ENCODE assay signal across 8 cellular contexts in genomic region chr16:56450275-56450889, GRCh38. TPM values are rescaled to one million over a fixed set of nuclear protein-coding genes. Genes with fewer than 3 reads are reported as not detected.
DNase-seq lines count a peak whose midpoint lies in the region; ATAC-seq, FAIRE-seq and TF ChIP-seq lines count a peak whose summit lies in the region.

No MANE protein-coding gene starts in this region.

- no peak for ATAC-seq in CD4-positive, alpha-beta T cell (ENCODE audit: poor library complexity)
- ATAC-seq in K562 (peak; percentile 50), lower lobe of right lung (no peak), HG02588 (IDR thresholded peaks at IDR 0.05; ENCODE audit: unreplicated experiment) (no peak)

- peak overlapping the region; percentile 95 for H3K4me2 ChIP-seq in K562 (ENCODE audit: insufficient read depth, low read length)

- H3K27ac Mint-ChIP-seq in CD4-positive, alpha-beta T cell = peak overlapping the region; percentile 83

- H2AFZ ChIP-seq in K562 (ENCODE audit: low read depth, low read length) = peak overlapping the region; percentile 84

- peaks cover 66% of the 10 kb centered on the region for H3K4me1 Mint-ChIP-seq in CD4-positive, alpha-beta T cell (ENCODE audit: low read depth)

- CTCF ChIA-PET in CD4-positive, alpha-beta T cell (lab: Charles Lee) = no interaction called here
- CTCF ChIA-PET in K562 (lab: Yijun Ruan, JAX; ENCODE audit: low intra/inter-chr PET ratio) = no interaction called here

- peak overlapping the region; percentile 92 for H3K4me3 Mint-ChIP-seq in CD4-positive, alpha-beta T cell

- H3K27me3 Mint-ChIP-seq in CD4-positive, alpha-beta T cell = no peaks in the 10 kb centered on the region

- no TSS peak for BruUV-seq in K562 (replicated peaks; lab: Mats Ljungman, UMichigan)

- no peaks in the 10 kb centered on the region for H3K27me3 ChIP-seq in CD4-positive, alpha-beta T cell (ENCODE audit: control insufficient read depth, insufficient read depth, low read length)
- H3K27me3 ChIP-seq in HUES48 (ENCODE audit: control insufficient read depth, insufficient read depth, low read length) (no peaks in the 10 kb centered on the region), K562 (ENCODE audit: control insufficient read depth in 2 of 2, insufficient read depth in 2 of 2, low read length in 2 of 2) (no peaks in the 10 kb centered on the region), lower lobe of right lung (ENCODE audit: low read depth) (no peaks in the 10 kb centered on the region), vagina (no peaks in the 10 kb centered on the region)

- H3K9me1 ChIP-seq in K562 (ENCODE audit: control insufficient read depth, insufficient read depth, low read length) = no peaks in the 10 kb centered on the region

- H3K27ac ChIP-seq in CD4-positive, alpha-beta T cell (ENCODE audit: low read depth, low read length) = peak overlapping the region; percentile 80
- H3K27ac ChIP-seq in HUES48 (ENCODE audit: low read depth, low read length) (peak overlapping the region; percentile 84), K562 (ENCODE audit: extremely low read depth, low read depth, low read length) (peak overlapping the region; percentile 88), lower lobe of right lung (peak overlapping the region; percentile 89), vagina (peak overlapping the region; percentile 42)

- POLR2A ChIA-PET in CD4-positive, alpha-beta T cell (lab: Charles Lee) = interaction anchor here (1.1 to 1.4 kb wide), 7 partner anchors 8 to 736 kb away, joined by 3 to 11 read pairs (median 5); partner anchors contain the start of genes BBS2, PSME3IP1 and RSPRY1
- POLR2A ChIA-PET in K562 (lab: Yijun Ruan, JAX) = interaction anchor here (1.2 to 2.9 kb wide), 2 partner anchors 10 to 27 kb away, joined by 6 to 17 read pairs; no protein-coding TSS in a partner anchor

- H3K4me3 ChIP-seq in HUES48 (ENCODE audit: low read depth, low read length) (peak overlapping the region; percentile 91), K562 (peak overlapping the region; percentile 89), lower lobe of right lung (peak overlapping the region; percentile 97), vagina (peak overlapping the region; percentile 66 to 72)

- no peaks in the 10 kb centered on the region for H3K9me3 ChIP-seq in CD4-positive, alpha-beta T cell (ENCODE audit: control insufficient read depth, low read length)
- H3K9me3 ChIP-seq in HUES48 (ENCODE audit: control insufficient read depth, insufficient read depth, low read length) = no peaks in the 10 kb centered on the region
- H3K9me3 ChIP-seq in K562 (replicated peaks; ENCODE audit: control insufficient read depth, insufficient read depth, low read depth, low read length) = no peaks in the 10 kb centered on the region
- H3K9me3 ChIP-seq in lower lobe of right lung = no peaks in the 10 kb centered on the region
- no peaks in the 10 kb centered on the region for H3K9me3 ChIP-seq in vagina

- no peak for TF ChIP-seq CTCF in CD4-positive, alpha-beta T cell (IDR thresholded peaks at IDR 0.05)
- TF ChIP-seq CTCF in K562 (IDR thresholded peaks at IDR 0.05 in 2 of 3, conservative IDR thresholded peaks at IDR 0.05 in 1 of 3; ENCODE audit: insufficient read depth in 2 of 3, low read depth in 1 of 3, low read length in 3 of 3) = no peak
- no peak for TF ChIP-seq CTCF in lower lobe of right lung (IDR thresholded peaks at IDR 0.05)
- no peak for TF ChIP-seq CTCF in vagina (IDR thresholded peaks at IDR 0.05)

- peaks cover 18% of the 10 kb centered on the region for H4K20me1 ChIP-seq in K562 (replicated peaks; ENCODE audit: control insufficient read depth, insufficient read depth, low read length)

- TF ChIP-seq POLR2A in K562 (conservative IDR thresholded peaks at IDR 0.05) = no peak
- no peak for TF ChIP-seq POLR2A in vagina (IDR thresholded peaks at IDR 0.05)

- FAIRE-seq in K562 (lab: Jason Lieb, UNC) = peak; percentile 26

- peaks cover 15% of the 10 kb centered on the region for H3K4me1 ChIP-seq in HUES48 (ENCODE audit: control insufficient read depth, insufficient read depth, low read length)
- peaks cover 0 to 16% of the 10 kb centered on the region in 2 experiments; a peak in 4 of 5 replicates for H3K4me1 ChIP-seq in K562 (replicated peaks in 1 of 2; ENCODE audit: control insufficient read depth in 2 of 2, insufficient read depth in 2 of 2, low read length in 2 of 2)
- H3K4me1 ChIP-seq in lower lobe of right lung = peaks cover 37% of the 10 kb centered on the region
- peaks cover 42% of the 10 kb centered on the region for H3K4me1 ChIP-seq in vagina

- H3K9me3 Mint-ChIP-seq in CD4-positive, alpha-beta T cell = no peaks in the 10 kb centered on the region

- H3K79me2 ChIP-seq in K562 (ENCODE audit: control insufficient read depth, insufficient read depth, low read length) = peaks cover 83% of the 10 kb centered on the region

- DNase-seq in CD4-positive, alpha-beta T cell = no peak
- DNase-seq in K562 (ENCODE audit: extremely low read depth in 1 of 4, low spot score in 3 of 4) = peak in 3 of 4 experiments; percentile 28 to 34 (median 32)
- no peak for DNase-seq in lower lobe of right lung
- no peak for DNase-seq in vagina (ENCODE audit: extremely low spot score in 2 of 2)
- no peak for DNase-seq in NCI-H1048 (lab: John Stamatoyannopoulos, UW)
- no peak for DNase-seq in COR-L47 (lab: John Stamatoyannopoulos, UW)

- H3K9ac ChIP-seq in HUES48 (ENCODE audit: low read depth, low read length) = peak overlapping the region; percentile 81
- peak overlapping the region; percentile 93 to 98 for H3K9ac ChIP-seq in K562 (ENCODE audit: insufficient read depth in 1 of 2, low read depth in 2 of 2, low read length in 2 of 2)

- peaks cover 68% of the 10 kb centered on the region for H3K36me3 Mint-ChIP-seq in CD4-positive, alpha-beta T cell (ENCODE audit: low read depth)

- in situ Hi-C loops in K562 (cut with MboI) = no loop called here

- no peak for TF ChIP-seq RAD21 in K562 (CRISPR knock-in tag; conservative IDR thresholded peaks at IDR 0.05 in 1 of 2, IDR thresholded peaks at IDR 0.05 in 1 of 2)

- intact Hi-C loops in CD4-positive, alpha-beta T cell (cut with DNase I, micrococcal nuclease) = loop anchor here in 1 of 2 experiments (5.0 kb wide), 3 partner anchors 67 to 1747 kb away; partner anchors contain the start of genes CSNK2A2 and NUP93
- intact Hi-C loops in K562 (cut with micrococcal nuclease) (no loop called here), lower lobe of right lung (cut with DNase I) (no loop called here), vagina (cut with DNase I) (no loop called here)

- WGBS in K562 (ENCODE audit: insufficient coverage, low coverage, missing lambda C conversion rate) = under 1% methylated on average over 13 of the region's 13 CpGs

- no peak for TF ChIP-seq EP300 in K562 (IDR thresholded peaks at IDR 0.05; ENCODE audit: low read length)

- H3K36me3 ChIP-seq in HUES48 (ENCODE audit: control insufficient read depth, insufficient read depth, low read length) (peaks cover 49% of the 10 kb centered on the region), K562 (ENCODE audit: control insufficient read depth, insufficient read depth, low read length) (peaks cover 55% of the 10 kb centered on the region), lower lobe of right lung (peaks cover 45% of the 10 kb centered on the region), vagina (peaks cover 0 to 26% of the 10 kb centered on the region in 2 donors)

RNA-seq across cellular contexts. Expression of gene NUDT21, which starts 0.8 kb away (rescaled TPM):
- total RNA-seq in CD4-positive, alpha-beta T cell = 10 to 100 TPM; 89.6 to 96.6 TPM
- total RNA-seq in K562 (2011; cell fraction: chromatin; rRNA removed; ENCODE audit: low replicate concordance) = 51.6 and 102 TPM in 2 replicates
- 53.4 and 64.7 TPM in 2 replicates for total RNA-seq in K562 (2011; cell fraction: nucleolus; rRNA removed)
- 48.0 and 83.7 TPM in 2 replicates for total RNA-seq in K562 (2011; cell fraction: nucleoplasm; rRNA removed)
- total RNA-seq in K562 (2014; rRNA removed) (72.5 and 172 TPM in 2 replicates), K562 (2014; rRNA removed; fragmentation: Illumina TruSeq; extraction: Trizol) (123 and 159 TPM in 2 replicates), K562 (2015; rRNA removed; fragmentation: Illumina TruSeq; extraction: Trizol) (102 and 112 TPM in 2 replicates), K562 (2021) (200 and 218 TPM in 2 replicates), lower lobe of right lung (80.3 TPM), vagina (38.1 TPM)
- polyA plus RNA-seq in K562 (2011; rRNA removed) (142 and 160 TPM in 2 replicates), K562 (2014; fragmentation: Illumina TruSeq; extraction: Trizol) (121 and 146 TPM in 2 replicates), K562 (2014; fragmentation: Nextera tagmentation; extraction: Ambion mirVana) (100 to 1,000 TPM; 109 to 135 TPM), K562 (2014; rRNA removed) (62.4 and 69.4 TPM in 2 replicates)
- polyA plus RNA-seq in K562 (2011; cell fraction: cytosol; rRNA removed) = 73.9 and 107 TPM in 2 replicates
- polyA plus RNA-seq in K562 (2011; cell fraction: nucleus; rRNA removed) = 128 and 152 TPM in 2 replicates
- 139 and 178 TPM in 2 replicates for polyA plus RNA-seq in K562 (2012)
- 166 and 195 TPM in 2 replicates for polyA minus RNA-seq in K562 (2011; rRNA and poly(A)+ RNA removed)
- polyA minus RNA-seq in K562 (2011; cell fraction: cytosol; rRNA and poly(A)+ RNA removed) = 80.8 and 83.8 TPM in 2 replicates
- polyA minus RNA-seq in K562 (2011; cell fraction: nucleus; rRNA and poly(A)+ RNA removed) = 64.9 and 78.0 TPM in 2 replicates

RNA-seq across cellular contexts. Expression of gene OGFOD1, which starts 1.0 kb away (rescaled TPM):
- 10 to 100 TPM; 14.6 to 14.8 TPM for total RNA-seq in CD4-positive, alpha-beta T cell
- total RNA-seq in K562 (2011; cell fraction: chromatin; rRNA removed; ENCODE audit: low replicate concordance) = 58.2 and 95.4 TPM in 2 replicates
- total RNA-seq in K562 (2011; cell fraction: nucleolus; rRNA removed) = 32.0 and 35.3 TPM in 2 replicates
- total RNA-seq in K562 (2011; cell fraction: nucleoplasm; rRNA removed) = 73.5 and 93.4 TPM in 2 replicates
- 107 and 123 TPM in 2 replicates for total RNA-seq in K562 (2014; rRNA removed)
- 81.7 and 85.8 TPM in 2 replicates for total RNA-seq in K562 (2014; rRNA removed; fragmentation: Illumina TruSeq; extraction: Trizol)
- 56.4 and 62.3 TPM in 2 replicates for total RNA-seq in K562 (2015; rRNA removed; fragmentation: Illumina TruSeq; extraction: Trizol)
- total RNA-seq in K562 (2021) = 69.5 and 71.1 TPM in 2 replicates
- 66.3 and 73.1 TPM in 2 replicates for polyA plus RNA-seq in K562 (2011; rRNA removed)
- polyA plus RNA-seq in K562 (2011; cell fraction: cytosol; rRNA removed) = 20.5 and 41.8 TPM in 2 replicates
- polyA plus RNA-seq in K562 (2011; cell fraction: nucleus; rRNA removed) = 28.3 and 43.0 TPM in 2 replicates
- 73.2 and 85.8 TPM in 2 replicates for polyA plus RNA-seq in K562 (2012)
- 88.9 and 90.0 TPM in 2 replicates for polyA plus RNA-seq in K562 (2014; fragmentation: Illumina TruSeq; extraction: Trizol)
- 100 to 1,000 TPM in 1 of 2 experiments, 10 to 100 TPM in 1; 60.4 to 134 TPM for polyA plus RNA-seq in K562 (2014; fragmentation: Nextera tagmentation; extraction: Ambion mirVana)
- 88.4 and 101 TPM in 2 replicates for polyA plus RNA-seq in K562 (2014; rRNA removed)
- 83.7 and 89.0 TPM in 2 replicates for polyA minus RNA-seq in K562 (2011; rRNA and poly(A)+ RNA removed)
- 36.7 and 51.5 TPM in 2 replicates for polyA minus RNA-seq in K562 (2011; cell fraction: cytosol; rRNA and poly(A)+ RNA removed)
- 30.0 and 42.9 TPM in 2 replicates for polyA minus RNA-seq in K562 (2011; cell fraction: nucleus; rRNA and poly(A)+ RNA removed)
- total RNA-seq in lower lobe of right lung = 26.8 TPM
- total RNA-seq in vagina = 14.5 TPM

RNA-seq across cellular contexts. Expression of gene AMFR, which starts 25.0 kb away (rescaled TPM):
- 10 to 100 TPM; 79.2 to 83.8 TPM for total RNA-seq in CD4-positive, alpha-beta T cell
- 260 and 308 TPM in 2 replicates for total RNA-seq in K562 (2011; cell fraction: chromatin; rRNA removed; ENCODE audit: low replicate concordance)
- total RNA-seq in K562 (2011; cell fraction: nucleolus; rRNA removed) = 392 and 441 TPM in 2 replicates
- total RNA-seq in K562 (2011; cell fraction: nucleoplasm; rRNA removed) = 458 and 539 TPM in 2 replicates
- total RNA-seq in K562 (2014; rRNA removed) (99.9 and 121 TPM in 2 replicates), K562 (2014; rRNA removed; fragmentation: Illumina TruSeq; extraction: Trizol) (70.4 and 72.1 TPM in 2 replicates), K562 (2015; rRNA removed; fragmentation: Illumina TruSeq; extraction: Trizol) (57.0 and 61.0 TPM in 2 replicates), K562 (2021) (102 and 113 TPM in 2 replicates), lower lobe of right lung (90.4 TPM), vagina (132 TPM)
- polyA plus RNA-seq in K562 (2011; rRNA removed) (58.4 and 62.2 TPM in 2 replicates), K562 (2014; fragmentation: Illumina TruSeq; extraction: Trizol) (50.6 and 51.7 TPM in 2 replicates), K562 (2014; fragmentation: Nextera tagmentation; extraction: Ambion mirVana) (10 to 100 TPM; 15.6 to 27.3 TPM), K562 (2014; rRNA removed) (43.8 and 50.9 TPM in 2 replicates)
- polyA plus RNA-seq in K562 (2011; cell fraction: cytosol; rRNA removed) = 72.0 and 91.3 TPM in 2 replicates
- 67.5 and 105 TPM in 2 replicates for polyA plus RNA-seq in K562 (2011; cell fraction: nucleus; rRNA removed)
- polyA plus RNA-seq in K562 (2012) = 70.1 and 113 TPM in 2 replicates
- 122 and 186 TPM in 2 replicates for polyA minus RNA-seq in K562 (2011; rRNA and poly(A)+ RNA removed)
- polyA minus RNA-seq in K562 (2011; cell fraction: cytosol; rRNA and poly(A)+ RNA removed) = 163 and 192 TPM in 2 replicates
- 84.7 and 112 TPM in 2 replicates for polyA minus RNA-seq in K562 (2011; cell fraction: nucleus; rRNA and poly(A)+ RNA removed)

Comparison
In these comparisons a context has a peak if more than half of its experiments do, and no peak if none do; other contexts are left out.
1. DNase-seq: peak in K562 (3 of 4); none in CD4-positive, alpha-beta T cell (0 of 10), lower lobe of right lung (single experiment), vagina (0 of 2), NCI-H1048 (single experiment) and COR-L47 (single experiment).
2. Peak in every context shown above with its lines, with median percentiles within 50 percentile points of each other: H3K27ac ChIP-seq and H3K4me3 ChIP-seq.